ENCODE assay signal across 18 cellular contexts in the genomic region with DNA sequence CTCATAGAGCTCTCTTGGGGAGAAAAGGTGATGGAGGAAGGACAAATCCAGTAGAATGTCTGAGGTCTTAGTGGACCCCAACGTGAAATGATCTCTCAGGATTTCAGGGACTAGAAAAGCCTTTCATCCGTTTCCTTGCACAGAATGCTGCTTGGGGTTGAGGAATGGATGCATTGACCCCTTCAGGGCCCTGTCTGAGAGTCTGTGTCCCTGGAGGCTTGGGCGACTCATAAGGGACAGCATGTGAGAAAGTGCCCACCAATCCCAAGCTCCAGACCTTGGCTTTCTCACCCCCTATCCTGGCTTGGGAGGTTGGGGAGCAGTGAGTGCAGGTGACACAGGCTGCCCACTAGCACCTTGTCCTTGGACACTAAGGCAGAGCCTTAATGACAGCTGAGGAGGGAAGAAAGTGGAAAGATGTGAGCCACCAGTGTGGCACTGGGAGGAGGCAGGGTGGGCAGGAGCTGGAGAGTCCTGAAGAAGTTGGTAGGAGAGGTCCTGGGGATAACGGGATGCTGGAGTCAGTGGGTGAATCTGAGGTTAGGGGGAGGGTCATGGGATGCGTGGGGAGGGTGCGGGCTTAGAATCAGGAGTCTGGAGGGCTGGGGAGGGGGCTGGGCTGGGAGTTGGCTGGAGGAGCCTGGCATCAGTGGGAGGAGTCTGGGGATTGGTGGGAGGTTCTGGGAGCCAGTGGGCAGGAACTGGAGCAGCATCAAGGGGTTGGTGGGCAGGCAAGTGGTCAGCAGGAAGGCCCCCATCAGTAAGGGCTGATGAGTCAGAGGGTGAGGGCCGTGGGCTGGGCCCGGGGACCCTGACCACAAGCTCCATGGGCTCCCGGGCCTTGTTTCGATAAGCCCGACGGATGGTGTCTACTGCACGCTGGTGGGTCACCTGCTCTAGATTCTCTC. TPM values are rescaled to one million over a fixed set of nuclear protein-coding genes. Genes with fewer than 3 reads are reported as not detected.
DNase-seq lines count a peak whose midpoint lies in the region; ATAC-seq and TF ChIP-seq lines count a peak whose summit lies in the region.
"Had no signal": no experiment of that assay in that cellular context is flagged by ENCODE, and none has a peak within 500 bp of the region (broad histone marks: within the 10 kb centered on the region; RNA-seq: fewer than 3 reads in every experiment).

No MANE protein-coding gene starts in this region.

- 54 to 71% methylated on average over 6 to 13 of the region's 13 CpGs for WGBS in GM23248 (ENCODE audit: low coverage in 1 of 2, low lambda C conversion rate in 2 of 2, missing lambda C conversion rate in 2 of 2), 2 experiments
- WGBS in sigmoid colon, 2 donors = 63 to 76% methylated on average over 13 of the region's 13 CpGs
- 63% methylated on average over 13 of the region's 13 CpGs for WGBS in smooth muscle cell (ENCODE audit: low lambda C conversion rate)

- no peak overlapping the region for H3K27ac ChIP-seq in GM23248
- H3K27ac ChIP-seq in sigmoid colon = peak overlapping the region; percentile 45 to 72 (median 64)
- H3K27ac ChIP-seq in smooth muscle cell (ENCODE audit: low read depth) = no peak overlapping the region
- H3K27ac ChIP-seq: thyroid gland had no signal

- H2AFZ ChIP-seq in GM23248 (no peak overlapping the region), smooth muscle cell (ENCODE audit: low read depth) (no peak overlapping the region)

- no peak overlapping the region for H3K4me3 Mint-ChIP-seq in WTC11
- no peak overlapping the region for H3K4me3 Mint-ChIP-seq in activated T-helper 1 cell treated with anti-CD3 and anti-CD28 coated beads, Interleukin-12 subunit alpha, Interleukin-12 subunit beta, Interleukin-2, Interleukin-4 antibody, amounts not matched to agents 30 ng/mL and 10 ng/mL and 1 ng/mL, durations not matched to agents 14 hours and 24 hours and 36 hours
- H3K4me3 Mint-ChIP-seq: activated CD4-positive, alpha-beta memory T cell treated with anti-CD3 and anti-CD28 coated beads for 36 hours; B cell had no signal

- no peaks in the 10 kb centered on the region for H3K27me3 ChIP-seq in GM23248 (replicated peaks; ENCODE audit: insufficient read depth)
- no peaks in the 10 kb centered on the region for H3K27me3 ChIP-seq in sigmoid colon
- H3K27me3 ChIP-seq in smooth muscle cell (ENCODE audit: low read depth) = no peaks in the 10 kb centered on the region
- H3K27me3 ChIP-seq: thyroid gland had no signal

- H3K9me2 ChIP-seq in GM23248 (ENCODE audit: insufficient read depth) = no peaks in the 10 kb centered on the region

- DNase-seq in GM23248 (peak; percentile 33), WTC11 (ENCODE audit: low spot score) (no peak), head of caudate nucleus (peak in 28 of 42 donors; percentile 39 to 83 (median 65)), sigmoid colon (no peak), NOMO-1 (lab: John Stamatoyannopoulos, UW; ENCODE audit: unreplicated experiment in 2 of 2) (no peak), NCI-H2171 treated with DMSO at 0.1 percent for 48 hours (lab: John Stamatoyannopoulos, UW) (no peak), smooth muscle cell (lab: John Stamatoyannopoulos, UW; ENCODE audit: unreplicated experiment) (no peak)
- DNase-seq in activated T-helper 1 cell treated with anti-CD3 and anti-CD28 coated beads, Interleukin-12 subunit alpha, Interleukin-12 subunit beta, Interleukin-2, Interleukin-4 antibody, amounts not matched to agents 30 ng/mL and 10 ng/mL and 1 ng/mL, durations not matched to agents 14 hours and 24 hours and 36 hours (ENCODE audit: low spot score) = no peak
- DNase-seq: activated CD4-positive, alpha-beta memory T cell treated with anti-CD3 and anti-CD28 coated beads for 36 hours; activated gamma-delta T cell; Karpas-422; NCI-H69; RPMI8226; stimulated activated CD4-positive, alpha-beta T cell treated with anti-CD3 and anti-CD28 coated beads, Interleukin-15, amount 100 ng/mL, for 24 hours; T-helper 9 cell had no signal

- CTCF ChIA-PET in WTC11 (lab: Charles Lee) = interaction anchor here (1.2 to 7.2 kb wide), 8 partner anchors 10 to 153 kb away, joined by 3 to 273 read pairs (median 6); a partner anchor contains a TSS

- no peak overlapping the region for H3K4me2 ChIP-seq in GM23248 (ENCODE audit: unreplicated experiment)
- H3K4me2 ChIP-seq in smooth muscle cell = no peak overlapping the region

- intact Hi-C loops in head of caudate nucleus (cut with DNase I) (no loop called here), sigmoid colon (cut with DNase I) (no loop called here)
- intact Hi-C loops in activated T-helper 1 cell treated with anti-CD3 and anti-CD28 coated beads, Interleukin-12 subunit alpha, Interleukin-12 subunit beta, Interleukin-2, Interleukin-4 antibody, amounts not matched to agents 30 ng/mL and 10 ng/mL and 1 ng/mL, durations not matched to agents 14 hours and 24 hours and 36 hours (cut with micrococcal nuclease) = no loop called here

- no peak for TF ChIP-seq POLR2A in sigmoid colon (IDR thresholded peaks at IDR 0.05)

- H3K4me3 ChIP-seq in GM23248 (no peak overlapping the region), sigmoid colon (no peak overlapping the region), smooth muscle cell (no peak overlapping the region)
- H3K4me3 ChIP-seq: thyroid gland had no signal

- H3K9ac ChIP-seq in GM23248 = no peak overlapping the region
- no peak overlapping the region for H3K9ac ChIP-seq in smooth muscle cell (ENCODE audit: low read depth)

- H3F3A ChIP-seq in GM23248 (ENCODE audit: insufficient read depth) (peaks cover 8% of the 10 kb centered on the region; the same call in 1 of the 2 replicates), smooth muscle cell (ENCODE audit: low read depth) (no peaks in the 10 kb centered on the region)

- ATAC-seq in WTC11 = no peak
- ATAC-seq: left lobe of liver had no signal

- H4K20me1 ChIP-seq in GM23248 (ENCODE audit: insufficient read depth) = no peaks in the 10 kb centered on the region
- peaks cover 37% of the 10 kb centered on the region for H4K20me1 ChIP-seq in smooth muscle cell (ENCODE audit: low read depth)

- H3K27ac Mint-ChIP-seq in WTC11 = peak overlapping the region; percentile 53; the same call in 1 of the 2 replicates
- H3K27ac Mint-ChIP-seq in activated T-helper 1 cell treated with anti-CD3 and anti-CD28 coated beads, Interleukin-12 subunit alpha, Interleukin-12 subunit beta, Interleukin-2, Interleukin-4 antibody, amounts not matched to agents 30 ng/mL and 10 ng/mL and 1 ng/mL, durations not matched to agents 14 hours and 24 hours and 36 hours = no peak overlapping the region
- H3K27ac Mint-ChIP-seq: activated CD4-positive, alpha-beta memory T cell treated with anti-CD3 and anti-CD28 coated beads for 36 hours; B cell had no signal

- H3K9me3 ChIP-seq in GM23248 (ENCODE audit: low read depth) = no peaks in the 10 kb centered on the region
- H3K9me3 ChIP-seq in sigmoid colon = no peaks in the 10 kb centered on the region
- H3K9me3 ChIP-seq in smooth muscle cell (replicated peaks; ENCODE audit: low read depth) = no peaks in the 10 kb centered on the region
- H3K9me3 ChIP-seq: thyroid gland had no signal

- H3K36me3 ChIP-seq in GM23248 (ENCODE audit: low read depth) (peaks cover 20% of the 10 kb centered on the region), sigmoid colon (peaks cover 13 to 44% (median 30%) of the 10 kb centered on the region in 4 donors), smooth muscle cell (ENCODE audit: low read depth) (no peaks in the 10 kb centered on the region)

- no peaks in the 10 kb centered on the region for H3K9me3 Mint-ChIP-seq in WTC11
- H3K9me3 Mint-ChIP-seq in activated T-helper 1 cell treated with anti-CD3 and anti-CD28 coated beads, Interleukin-12 subunit alpha, Interleukin-12 subunit beta, Interleukin-2, Interleukin-4 antibody, amounts not matched to agents 30 ng/mL and 10 ng/mL and 1 ng/mL, durations not matched to agents 14 hours and 24 hours and 36 hours = no peaks in the 10 kb centered on the region
- H3K9me3 Mint-ChIP-seq: activated CD4-positive, alpha-beta memory T cell treated with anti-CD3 and anti-CD28 coated beads for 36 hours had no signal

- POLR2A ChIA-PET in WTC11 (lab: Charles Lee) = interaction anchor here (1.3 to 1.4 kb wide), 2 partner anchors 9 to 10 kb away, joined by 4 to 5 read pairs; a partner anchor contains a TSS

- TF ChIP-seq CTCF in WTC11 (IDR thresholded peaks at IDR 0.05) (no peak), sigmoid colon (IDR thresholded peaks at IDR 0.05) (no peak), smooth muscle cell (IDR thresholded peaks at IDR 0.05; ENCODE audit: borderline replicate concordance, insufficient read depth, poor library complexity, severe bottlenecking) (no peak)

- H3K4me1 Mint-ChIP-seq in WTC11 = peaks cover 19% of the 10 kb centered on the region
- H3K4me1 Mint-ChIP-seq in activated T-helper 1 cell treated with anti-CD3 and anti-CD28 coated beads, Interleukin-12 subunit alpha, Interleukin-12 subunit beta, Interleukin-2, Interleukin-4 antibody, amounts not matched to agents 30 ng/mL and 10 ng/mL and 1 ng/mL, durations not matched to agents 14 hours and 24 hours and 36 hours (ENCODE audit: low read depth) = peaks cover 6% of the 10 kb centered on the region

- H3K4me1 ChIP-seq in GM23248 (ENCODE audit: insufficient read depth) (peaks cover 9% of the 10 kb centered on the region; the same call in 1 of the 2 replicates), sigmoid colon (peaks cover 0 to 49% (median 48%) of the 10 kb centered on the region in 4 donors), smooth muscle cell (ENCODE audit: low read depth) (no peaks in the 10 kb centered on the region)

- no peaks in the 10 kb centered on the region; the same call in 1 of the 2 replicates for H3K27me3 Mint-ChIP-seq in WTC11 (ENCODE audit: low read depth)
- H3K27me3 Mint-ChIP-seq in activated T-helper 1 cell treated with anti-CD3 and anti-CD28 coated beads, Interleukin-12 subunit alpha, Interleukin-12 subunit beta, Interleukin-2, Interleukin-4 antibody, amounts not matched to agents 30 ng/mL and 10 ng/mL and 1 ng/mL, durations not matched to agents 14 hours and 24 hours and 36 hours (ENCODE audit: insufficient read depth) = peaks cover 2% of the 10 kb centered on the region
- H3K27me3 Mint-ChIP-seq: B cell had no signal

- peaks cover 11% of the 10 kb centered on the region for H3K36me3 Mint-ChIP-seq in WTC11
- H3K36me3 Mint-ChIP-seq in activated T-helper 1 cell treated with anti-CD3 and anti-CD28 coated beads, Interleukin-12 subunit alpha, Interleukin-12 subunit beta, Interleukin-2, Interleukin-4 antibody, amounts not matched to agents 30 ng/mL and 10 ng/mL and 1 ng/mL, durations not matched to agents 14 hours and 24 hours and 36 hours (ENCODE audit: low read depth) = peaks cover 2% of the 10 kb centered on the region
- H3K36me3 Mint-ChIP-seq: activated CD4-positive, alpha-beta memory T cell treated with anti-CD3 and anti-CD28 coated beads for 36 hours had no signal

- peaks cover 30% of the 10 kb centered on the region for H3K79me2 ChIP-seq in GM23248 (ENCODE audit: insufficient read depth)
- H3K79me2 ChIP-seq in smooth muscle cell (ENCODE audit: low read depth) = peaks cover 6% of the 10 kb centered on the region

- TF ChIP-seq EP300 in sigmoid colon (IDR thresholded peaks at IDR 0.05) = no peak

- in situ Hi-C loops in GM23248 (cut with MboI) = no loop called here

RNA-seq across cellular contexts. Expression of a gene that starts 8.6 kb away (rescaled TPM):
- total RNA-seq in GM23248 (2014; rRNA removed; shearing (Covaris generic)) = 95.2 and 113 TPM in 2 replicates
- polyA plus RNA-seq in GM23248 (2016; fragmentation: Nextera tagmentation; extraction: Ambion mirVana) = 51.1 and 54.8 TPM in 2 replicates
- total RNA-seq in WTC11 (2021) = 84.6 to 93.1 TPM (median 91.1 TPM) in 3 replicates
- 100 to 1,000 TPM in 3 of 4 donors, 10 to 100 TPM in 1; 82.3 to 169 (median 116) TPM for total RNA-seq in sigmoid colon
- 10 to 100 TPM; 10.9 to 36.7 (median 23.4) TPM for polyA plus RNA-seq in sigmoid colon
- 54.9 and 57.9 TPM in 2 replicates for total RNA-seq in smooth muscle cell
- 96.2 and 103 TPM in 2 replicates for polyA plus RNA-seq in smooth muscle cell
- 22.3 TPM in 2 replicates for total RNA-seq in activated T-helper 1 cell treated with anti-CD3 and anti-CD28 coated beads, Interleukin-12 subunit alpha, Interleukin-12 subunit beta, Interleukin-2, Interleukin-4 antibody, amounts not matched to agents 30 ng/mL and 10 ng/mL and 1 ng/mL, durations not matched to agents 14 hours and 24 hours and 36 hours

RNA-seq across cellular contexts. Expression of a gene that starts 20.8 kb away (rescaled TPM):
- total RNA-seq in GM23248 (2014; rRNA removed; shearing (Covaris generic)) = 3.4 and 4.4 TPM in 2 replicates
- polyA plus RNA-seq in GM23248 (2016; fragmentation: Nextera tagmentation; extraction: Ambion mirVana) (3.6 and 4.4 TPM in 2 replicates), sigmoid colon (1 to 10 TPM; 2.4 to 9.0 (median 2.8) TPM), smooth muscle cell (2.5 and 3.9 TPM in 2 replicates)
- total RNA-seq in WTC11 (2021) (24.5 to 28.2 TPM (median 26.2 TPM) in 3 replicates), sigmoid colon (1 to 10 TPM; 3.3 to 4.6 (median 4.1) TPM), smooth muscle cell (2.0 and 2.3 TPM in 2 replicates)
- 41.1 and 42.3 TPM in 2 replicates for total RNA-seq in activated T-helper 1 cell treated with anti-CD3 and anti-CD28 coated beads, Interleukin-12 subunit alpha, Interleukin-12 subunit beta, Interleukin-2, Interleukin-4 antibody, amounts not matched to agents 30 ng/mL and 10 ng/mL and 1 ng/mL, durations not matched to agents 14 hours and 24 hours and 36 hours

RNA-seq across cellular contexts. Expression of a gene that starts 20.9 kb away (rescaled TPM):
- 83.5 and 94.1 TPM in 2 replicates for total RNA-seq in GM23248 (2014; rRNA removed; shearing (Covaris generic))
- polyA plus RNA-seq in GM23248 (2016; fragmentation: Nextera tagmentation; extraction: Ambion mirVana) (145 and 148 TPM in 2 replicates), sigmoid colon (100 to 1,000 TPM in 1 of 3 donors, 10 to 100 TPM in 2; 73.8 to 111 (median 78.7) TPM), smooth muscle cell (104 and 120 TPM in 2 replicates)
- total RNA-seq in WTC11 (2021) (81.0 to 91.3 TPM (median 85.9 TPM) in 3 replicates), sigmoid colon (100 to 1,000 TPM in 1 of 4 donors, 10 to 100 TPM in 3; 81.3 to 119 (median 91.7) TPM), smooth muscle cell (59.3 and 89.9 TPM in 2 replicates)
- total RNA-seq in activated T-helper 1 cell treated with anti-CD3 and anti-CD28 coated beads, Interleukin-12 subunit alpha, Interleukin-12 subunit beta, Interleukin-2, Interleukin-4 antibody, amounts not matched to agents 30 ng/mL and 10 ng/mL and 1 ng/mL, durations not matched to agents 14 hours and 24 hours and 36 hours = 61.5 and 63.2 TPM in 2 replicates

RNA-seq across cellular contexts. Expression of a gene that starts 22.8 kb away (rescaled TPM):
- total RNA-seq in GM23248 (2014; rRNA removed; shearing (Covaris generic)) = 0.54 TPM in 1 of 2 replicates, not detected in the other
- polyA plus RNA-seq in GM23248 (2016; fragmentation: Nextera tagmentation; extraction: Ambion mirVana) (1.1 and 1.8 TPM in 2 replicates), sigmoid colon (under 1 TPM in 2 of 3 donors, not detected in 1; 0.60 to 0.70 TPM), smooth muscle cell (0.93 and 4.2 TPM in 2 replicates)
- total RNA-seq in WTC11 (2021) (1.9 to 2.7 TPM (median 2.6 TPM) in 3 replicates), sigmoid colon (1 to 10 TPM in 3 of 4 donors, under 1 TPM in 1; 0.16 to 2.4 (median 1.3) TPM), smooth muscle cell (2.0 and 4.5 TPM in 2 replicates)
- 0.47 and 0.54 TPM in 2 replicates for total RNA-seq in activated T-helper 1 cell treated with anti-CD3 and anti-CD28 coated beads, Interleukin-12 subunit alpha, Interleukin-12 subunit beta, Interleukin-2, Interleukin-4 antibody, amounts not matched to agents 30 ng/mL and 10 ng/mL and 1 ng/mL, durations not matched to agents 14 hours and 24 hours and 36 hours

RNA-seq across cellular contexts. Expression of a gene that starts 22.9 kb away (rescaled TPM):
- total RNA-seq in GM23248 (2014; rRNA removed; shearing (Covaris generic)) = 79.8 and 103 TPM in 2 replicates
- polyA plus RNA-seq in GM23248 (2016; fragmentation: Nextera tagmentation; extraction: Ambion mirVana) (58.8 and 61.7 TPM in 2 replicates), sigmoid colon (10 to 100 TPM in 2 of 3 donors, 1 to 10 TPM in 1; 9.5 to 16.9 (median 11.4) TPM), smooth muscle cell (92.1 and 120 TPM in 2 replicates)
- total RNA-seq in WTC11 (2021) (2.5 to 5.6 TPM (median 3.2 TPM) in 3 replicates), sigmoid colon (10 to 100 TPM; 17.5 to 57.1 (median 43.5) TPM), smooth muscle cell (79.1 and 86.9 TPM in 2 replicates)
- 34.8 and 39.0 TPM in 2 replicates for total RNA-seq in activated T-helper 1 cell treated with anti-CD3 and anti-CD28 coated beads, Interleukin-12 subunit alpha, Interleukin-12 subunit beta, Interleukin-2, Interleukin-4 antibody, amounts not matched to agents 30 ng/mL and 10 ng/mL and 1 ng/mL, durations not matched to agents 14 hours and 24 hours and 36 hours

Comparison
In these comparisons a context has a peak if more than half of its experiments do, and no peak if none do; other contexts are left out.
1. DNase-seq: peak in GM23248 (single experiment) and head of caudate nucleus (28 of 42); none in WTC11 (single experiment), sigmoid colon (single experiment), NOMO-1 (0 of 2), NCI-H2171 treated with DMSO at 0.1 percent for 48 hours (single experiment), smooth muscle cell (single experiment) and activated T-helper 1 cell treated with anti-CD3 and anti-CD28 coated beads, Interleukin-12 subunit alpha, Interleukin-12 subunit beta, Interleukin-2, Interleukin-4 antibody, amounts not matched to agents 30 ng/mL and 10 ng/mL and 1 ng/mL, durations not matched to agents 14 hours and 24 hours and 36 hours (single experiment).
2. H3K27ac ChIP-seq: peak in sigmoid colon (4 of 4); none in GM23248 (single experiment) and smooth muscle cell (single experiment).